ENCODE assay signal across 21 cellular contexts in the genomic region with DNA sequence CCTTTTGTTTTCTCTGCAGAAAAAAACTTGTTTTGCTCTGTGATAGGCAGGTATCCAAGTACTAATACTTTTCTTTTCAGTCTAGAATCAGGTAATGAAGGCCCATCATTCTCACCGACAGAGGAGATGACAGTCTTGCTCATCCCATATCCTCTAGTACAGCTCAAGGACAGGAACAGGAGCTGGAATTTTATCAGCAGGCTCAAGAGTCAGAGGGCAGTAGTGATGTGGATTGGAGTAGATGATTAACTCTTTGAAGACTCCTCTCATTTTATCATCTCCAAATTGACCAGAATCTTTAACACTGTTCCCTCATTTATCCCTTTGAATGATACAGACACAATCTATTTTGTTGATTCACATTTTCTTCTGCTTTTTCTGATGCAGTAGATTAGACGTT.
DNase-seq lines count a peak whose midpoint lies in the region; ATAC-seq and TF ChIP-seq lines count a peak whose summit lies in the region.
"Had no signal": no experiment of that assay in that cellular context is flagged by ENCODE, and none has a peak within 500 bp of the region (broad histone marks: within the 10 kb centered on the region; RNA-seq: fewer than 3 reads in every experiment).

No MANE protein-coding gene starts in this region.

- intact Hi-C loops in left cardiac atrium (cut with DNase I) = no loop called here
- intact Hi-C loops in heart left ventricle (cut with DNase I) = no loop called here

- H3K4me3 ChIP-seq in heart left ventricle (no peak overlapping the region), mesendoderm (ENCODE audit: low read length) (no peak overlapping the region), GM23338 (no peak overlapping the region)
- H3K4me3 ChIP-seq: BLaER1, GM12878, HAP-1 had no signal

- H3K36me3 Mint-ChIP-seq in WTC11 (no peaks in the 10 kb centered on the region), GM23338 (ENCODE audit: low read depth) (no peaks in the 10 kb centered on the region; the same call in 2 of the 3 replicates)
- H3K36me3 Mint-ChIP-seq: CD4-positive, CD25-positive, alpha-beta regulatory T cell; CD8-positive, alpha-beta T cell had no signal

- no peaks in the 10 kb centered on the region for H3K27me3 ChIP-seq in heart left ventricle
- H3K27me3 ChIP-seq in mesendoderm (ENCODE audit: insufficient read depth, low read length, poor library complexity) = no peaks in the 10 kb centered on the region
- no peaks in the 10 kb centered on the region for H3K27me3 ChIP-seq in GM23338 (ENCODE audit: insufficient read depth)
- H3K27me3 ChIP-seq: BLaER1 had no signal

- POLR2A ChIA-PET in WTC11 (lab: Charles Lee) = no interaction called here

- H3K27ac Mint-ChIP-seq in WTC11 (0 out of 2 replicates have a peak overlapping the region, but pooled peaks have one; percentile 38), GM23338 (no peak overlapping the region)
- H3K27ac Mint-ChIP-seq: B cell; CD4-positive, CD25-positive, alpha-beta regulatory T cell; CD8-positive, alpha-beta T cell; HFFc6 had no signal

- ATAC-seq in left cardiac atrium (peak; percentile 50 to 53), heart left ventricle (no peak), WTC11 (no peak), GM23338 (no peak), GM21390 (IDR thresholded peaks at IDR 0.05; ENCODE audit: unreplicated experiment) (no peak)
- ATAC-seq: CD8-positive, alpha-beta T cell had no signal

- H3K79me2 ChIP-seq in mesendoderm (ENCODE audit: control insufficient read depth, insufficient read depth, low read length) = peaks cover 10% of the 10 kb centered on the region
- H3K79me2 ChIP-seq in GM23338 (replicated peaks; ENCODE audit: insufficient read depth) = peaks cover 85% of the 10 kb centered on the region

- H3K9ac ChIP-seq in mesendoderm (ENCODE audit: low read length) = no peak overlapping the region
- H3K9ac ChIP-seq: BLaER1 had no signal

- H3K27me3 Mint-ChIP-seq in WTC11 (ENCODE audit: low read depth) (no peaks in the 10 kb centered on the region), GM23338 (ENCODE audit: insufficient read depth, low read depth, poor library complexity) (peaks cover 2% of the 10 kb centered on the region)
- H3K27me3 Mint-ChIP-seq: CD4-positive, CD25-positive, alpha-beta regulatory T cell had no signal

- no peak overlapping the region for H4K8ac ChIP-seq in mesendoderm (ENCODE audit: low read depth, low read length)

- H2BK15ac ChIP-seq in mesendoderm (replicated peaks; ENCODE audit: low read depth) = no peak overlapping the region

- H3K4me3 Mint-ChIP-seq in WTC11 (no peak overlapping the region), GM23338 (no peak overlapping the region)
- H3K4me3 Mint-ChIP-seq: B cell; CD4-positive, CD25-positive, alpha-beta regulatory T cell; CD8-positive, alpha-beta T cell; HFFc6 had no signal

- no peak overlapping the region for H2AK5ac ChIP-seq in mesendoderm (ENCODE audit: low read length)

- no peak overlapping the region for H4K5ac ChIP-seq in mesendoderm (ENCODE audit: low read length)

- H3K36me3 ChIP-seq in heart left ventricle (no peaks in the 10 kb centered on the region), mesendoderm (ENCODE audit: control insufficient read depth, insufficient read depth, low read length) (no peaks in the 10 kb centered on the region), GM23338 (ENCODE audit: insufficient read depth) (no peaks in the 10 kb centered on the region)
- H3K36me3 ChIP-seq: BLaER1, HAP-1 had no signal

- H3K9me2 ChIP-seq in GM23338 (ENCODE audit: insufficient read depth) = peaks cover 9% of the 10 kb centered on the region; the same call in 1 of the 2 replicates

- no peak for DNase-seq in left cardiac atrium
- no peak for DNase-seq in heart left ventricle
- DNase-seq in WTC11 (ENCODE audit: low spot score) = no peak
- DNase-seq in epithelial cell of prostate (ENCODE audit: low read depth, low spot score) = no peak
- DNase-seq in mesendoderm = peak; percentile 88
- DNase-seq in GM23338 (ENCODE audit: low spot score) = no peak
- no peak for DNase-seq in activated naive CD4-positive, alpha-beta T cell treated with anti-CD3 and anti-CD28 coated beads, Interleukin-2, amount 50 U/mL, for 16 hours
- DNase-seq: CD4-positive, CD25-positive, alpha-beta regulatory T cell; CD8-positive, alpha-beta T cell; DMS 273 treated with DMSO at 0.1 percent for 48 hours; DMS79; EL; GDM1; GOT3; HFFc6 had no signal

- no peak for TF ChIP-seq POLR2A in heart left ventricle (IDR thresholded peaks at IDR 0.05)

- H3F3A ChIP-seq in GM23338 (replicated peaks; ENCODE audit: low read depth) = peaks cover 4% of the 10 kb centered on the region; the same call in 1 of the 2 replicates

- no peaks in the 10 kb centered on the region for H3K9me3 ChIP-seq in heart left ventricle
- H3K9me3 ChIP-seq: BLaER1, HAP-1 had no signal

- H3K27ac ChIP-seq in heart left ventricle (no peak overlapping the region), epithelial cell of prostate (peak overlapping the region; percentile 64), mesendoderm (ENCODE audit: low read depth, low read length) (no peak overlapping the region), GM23338 (ENCODE audit: low read depth) (no peak overlapping the region)
- H3K27ac ChIP-seq: BLaER1, C4-2B had no signal

- TF ChIP-seq CTCF in heart left ventricle (IDR thresholded peaks at IDR 0.05) (no peak), WTC11 (IDR thresholded peaks at IDR 0.05) (no peak), GM23338 (conservative IDR thresholded peaks at IDR 0.05; ENCODE audit: low read depth in 2 of 2) (no peak)

- WGBS in heart left ventricle, 4 donors = 52 to 59% (median 56%) methylated on average over 2 of the region's 2 CpGs
- no CpG with 5 or more reads among the region's 2 CpGs for WGBS in mesendoderm (ENCODE audit: extremely low coverage, insufficient coverage, low lambda C conversion rate)

- H3K23ac ChIP-seq in mesendoderm (ENCODE audit: low read length) = no peak overlapping the region

- H2BK120ac ChIP-seq in mesendoderm (ENCODE audit: low read depth, low read length) = no peak overlapping the region

- no peak overlapping the region for H2BK5ac ChIP-seq in mesendoderm (ENCODE audit: low read length)

- H3K4me1 ChIP-seq in heart left ventricle (no peaks in the 10 kb centered on the region), mesendoderm (ENCODE audit: control insufficient read depth, low read depth, low read length) (peaks cover 22% of the 10 kb centered on the region), GM23338 (ENCODE audit: insufficient read depth) (peaks cover 55% of the 10 kb centered on the region)
- H3K4me1 ChIP-seq: BLaER1, HAP-1 had no signal

- CTCF ChIA-PET in WTC11 (lab: Charles Lee) = interaction anchor here (1.5 kb wide), 1 partner anchor 9 kb away, joined by 3 read pairs; no protein-coding TSS in a partner anchor

- H3K4me1 Mint-ChIP-seq in WTC11 (peaks cover 62% of the 10 kb centered on the region), GM23338 (peaks cover 54% of the 10 kb centered on the region)
- H3K4me1 Mint-ChIP-seq: B cell; CD4-positive, CD25-positive, alpha-beta regulatory T cell had no signal

- no peak overlapping the region for H2AFZ ChIP-seq in GM23338

- no peaks in the 10 kb centered on the region for H3K9me3 Mint-ChIP-seq in WTC11
- H3K9me3 Mint-ChIP-seq in GM23338 = peaks cover 2% of the 10 kb centered on the region; the same call in 1 of the 3 replicates
- H3K9me3 Mint-ChIP-seq: CD8-positive, alpha-beta T cell; HFFc6 had no signal

- H3K56ac ChIP-seq in mesendoderm (ENCODE audit: low read length) = no peak overlapping the region

- H3K4ac ChIP-seq in mesendoderm (ENCODE audit: low read depth, low read length) = no peak overlapping the region

- H4K20me1 ChIP-seq in GM23338 (replicated peaks; ENCODE audit: insufficient read depth) = peaks cover 22% of the 10 kb centered on the region; the same call in 1 of the 2 replicates
- H4K20me1 ChIP-seq: BLaER1 had no signal

- peaks cover 11% of the 10 kb centered on the region for H3K79me1 ChIP-seq in mesendoderm (ENCODE audit: low read length)

- H3K18ac ChIP-seq in mesendoderm (ENCODE audit: low read length) = no peak overlapping the region

- H3K4me2 ChIP-seq in mesendoderm (ENCODE audit: low read length) (no peak overlapping the region), GM23338 (no peak overlapping the region)
- H3K4me2 ChIP-seq: BLaER1 had no signal

TF ChIP-seq in WTC11, 78 proteins besides CTCF, POLR2A, EP300 and RAD21:
- no peak for TF ChIP-seq IRF2 (CRISPR knock-in tag; IDR thresholded peaks at IDR 0.05; ENCODE audit: borderline replicate concordance, low read depth)
- no peak for TF ChIP-seq ZBTB21 (CRISPR knock-in tag; IDR thresholded peaks at IDR 0.05; ENCODE audit: borderline replicate concordance)

TF ChIP-seq in GM23338, 12 proteins besides CTCF, POLR2A, EP300 and RAD21:
- TF ChIP-seq JUNB (IDR thresholded peaks at IDR 0.05; ENCODE audit: unreplicated experiment) (no peak), ZNF114 (CRISPR knock-in tag; IDR thresholded peaks at IDR 0.05) (no peak), STAT1 (IDR thresholded peaks at IDR 0.05; ENCODE audit: unreplicated experiment) (no peak), EZH2 (IDR thresholded peaks at IDR 0.05; ENCODE audit: low read depth, unreplicated experiment) (no peak), ZNF331 (CRISPR knock-in tag; IDR thresholded peaks at IDR 0.05; ENCODE audit: low read depth) (no peak)
- TF ChIP-seq, protein P1, sequence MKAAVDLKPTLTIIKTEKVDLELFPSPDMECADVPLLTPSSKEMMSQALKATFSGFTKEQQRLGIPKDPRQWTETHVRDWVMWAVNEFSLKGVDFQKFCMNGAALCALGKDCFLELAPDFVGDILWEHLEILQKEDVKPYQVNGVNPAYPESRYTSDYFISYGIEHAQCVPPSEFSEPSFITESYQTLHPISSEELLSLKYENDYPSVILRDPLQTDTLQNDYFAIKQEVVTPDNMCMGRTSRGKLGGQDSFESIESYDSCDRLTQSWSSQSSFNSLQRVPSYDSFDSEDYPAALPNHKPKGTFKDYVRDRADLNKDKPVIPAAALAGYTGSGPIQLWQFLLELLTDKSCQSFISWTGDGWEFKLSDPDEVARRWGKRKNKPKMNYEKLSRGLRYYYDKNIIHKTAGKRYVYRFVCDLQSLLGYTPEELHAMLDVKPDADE (IDR thresholded peaks at IDR 0.05) = no peak

Comparison
In these comparisons a context has a peak if more than half of its experiments do, and no peak if none do; other contexts are left out.
1. ATAC-seq: peak in left cardiac atrium (2 of 2); none in heart left ventricle (0 of 4), WTC11 (single experiment), GM23338 (single experiment) and GM21390 (single experiment).